In the genomic region with DNA sequence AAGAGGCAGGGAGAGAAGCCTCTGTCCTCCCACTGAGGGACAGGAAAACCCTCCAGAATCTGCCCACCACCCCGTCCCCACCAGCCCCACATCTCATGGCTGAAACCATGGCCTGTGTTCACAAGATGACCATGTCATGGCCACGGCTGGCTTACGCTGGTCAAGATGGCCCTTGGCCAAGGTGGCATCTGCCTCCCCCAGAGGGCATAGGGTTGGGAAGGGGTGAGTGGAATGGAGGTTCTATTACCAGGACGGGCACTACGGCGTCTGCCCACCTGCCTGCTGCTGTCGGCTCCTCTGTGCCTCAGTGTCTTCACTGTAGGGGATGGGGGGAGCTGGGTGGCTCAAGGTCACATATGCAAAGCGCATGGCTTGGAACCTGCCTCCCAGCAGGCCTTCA, we compare ENCODE assay signal across 3 cellular contexts.
TF ChIP-seq lines count a peak whose summit lies in the region.

No MANE protein-coding gene starts in this region.

TF ChIP-seq in SK-N-SH, 30 proteins besides CTCF, POLR2A, EP300 and RAD21:
- TF ChIP-seq TCF12 (IDR thresholded peaks at IDR 0.05) = no peak
- TF ChIP-seq USF2 (IDR thresholded peaks at IDR 0.05; ENCODE audit: borderline replicate concordance, low read depth, low read length) = no peak
- TF ChIP-seq, protein P1, sequence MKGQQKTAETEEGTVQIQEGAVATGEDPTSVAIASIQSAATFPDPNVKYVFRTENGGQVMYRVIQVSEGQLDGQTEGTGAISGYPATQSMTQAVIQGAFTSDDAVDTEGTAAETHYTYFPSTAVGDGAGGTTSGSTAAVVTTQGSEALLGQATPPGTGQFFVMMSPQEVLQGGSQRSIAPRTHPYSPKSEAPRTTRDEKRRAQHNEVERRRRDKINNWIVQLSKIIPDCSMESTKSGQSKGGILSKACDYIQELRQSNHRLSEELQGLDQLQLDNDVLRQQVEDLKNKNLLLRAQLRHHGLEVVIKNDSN (IDR thresholded peaks at IDR 0.05; ENCODE audit: borderline replicate concordance, low read depth) = no peak
- no peak for TF ChIP-seq REST (IDR thresholded peaks at IDR 0.05; ENCODE audit: low read depth, low read length)
- no peak for TF ChIP-seq EZH2phosphoT487 (IDR thresholded peaks at IDR 0.05; ENCODE audit: borderline replicate concordance, low read depth)
- no peak for TF ChIP-seq TEAD4 (IDR thresholded peaks at IDR 0.05; ENCODE audit: borderline replicate concordance, insufficient read depth)
- TF ChIP-seq SIN3A (IDR thresholded peaks at IDR 0.05; ENCODE audit: borderline replicate concordance, low read depth, low read length) = no peak
- TF ChIP-seq FOSL2 (IDR thresholded peaks at IDR 0.05; ENCODE audit: borderline replicate concordance, low read depth) = no peak
- no peak for TF ChIP-seq RFX5 (IDR thresholded peaks at IDR 0.05; ENCODE audit: low read length)
- TF ChIP-seq GATA2 (CRISPR knock-in tag; IDR thresholded peaks at IDR 0.05) = no peak
- TF ChIP-seq GABPA (IDR thresholded peaks at IDR 0.05; ENCODE audit: low read depth) = no peak
- TF ChIP-seq RCOR1 (IDR thresholded peaks at IDR 0.05; ENCODE audit: low read length) = no peak
- no peak for TF ChIP-seq ELF1 (IDR thresholded peaks at IDR 0.05)

TF ChIP-seq in SK-N-SH treated with all-trans-retinoic acid at 6 μM for 48 hours, 23 proteins besides CTCF, POLR2A, EP300 and RAD21:
- TF ChIP-seq RARB (CRISPR knock-in tag; IDR thresholded peaks at IDR 0.05) (no peak), ISL1 (CRISPR knock-in tag; IDR thresholded peaks at IDR 0.05) (no peak)

TF ChIP-seq in K562, 482 proteins besides CTCF, POLR2A, EP300 and RAD21:
- TF ChIP-seq TCF15 (CRISPR knock-in tag; IDR thresholded peaks at IDR 0.05) = no peak
- TF ChIP-seq POLR2G (IDR thresholded peaks at IDR 0.05; ENCODE audit: low read depth, low read length) = peak; percentile 52; the same call in 1 of the 2 replicates
